ENCODE assay signal across 27 cellular contexts in the genomic region with DNA sequence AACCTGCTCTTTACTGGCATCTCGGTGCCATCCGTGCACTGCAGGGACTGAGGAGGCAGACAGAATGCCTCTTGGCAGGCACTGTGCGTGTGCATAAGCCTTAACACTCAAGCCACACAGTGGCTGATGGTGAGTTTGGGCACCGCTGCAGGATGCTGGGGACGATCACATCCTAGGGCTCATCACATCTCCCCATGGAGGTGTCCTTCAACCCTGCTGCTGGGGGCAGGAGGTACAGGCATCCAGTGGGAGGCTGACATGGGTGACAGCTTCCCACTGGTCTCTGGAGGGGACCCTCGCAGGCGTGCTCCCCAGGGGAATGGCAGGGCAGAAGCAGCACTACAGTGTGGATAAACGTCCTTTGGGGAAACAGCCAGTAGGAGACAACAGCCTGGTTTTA.
"Had no signal": no experiment of that assay in that cellular context is flagged by ENCODE, and none has a peak within 500 bp of the region (broad histone marks: within the 10 kb centered on the region; RNA-seq: fewer than 3 reads in every experiment).

No MANE protein-coding gene starts in this region.

- DNase-seq: activated CD4-positive, alpha-beta memory T cell treated with anti-CD3 and anti-CD28 coated beads, Interleukin-2, amount 10 ng/mL, durations not matched to agents 7 days and 5 days; activated CD4-positive, alpha-beta T cell treated with anti-CD3 and anti-CD28 coated beads for 1 hour; activated CD4-positive, alpha-beta T cell treated with anti-CD3 and anti-CD28 coated beads for 48 hours; activated CD4-positive, CD25-positive, alpha-beta regulatory T cell; activated gamma-delta T cell; activated naive CD4-positive, alpha-beta T cell treated with anti-CD3 and anti-CD28 coated beads for 36 hours; activated T-cell treated with anti-CD3 and anti-CD28 coated beads, Interleukin-2, amount 50 U/mL, for 24 hours; amygdala; body of pancreas; cerebellar nuclear complex; MM.1S; MV-4-11; NCI-H1092; NCI-H1436 treated with DMSO at 0.1 percent for 48 hours; NCI-H1694 treated with DMSO at 0.1 percent for 48 hours; NCI-H2029; NCI-H345; NCI-H524 treated with DMSO at 0.1 percent for 48 hours; SHP77; SJCRH30; T1000; WERI-Rb-1 had no signal

- ATAC-seq: body of pancreas, Panc1 had no signal

- H3K9ac ChIP-seq: KMS-11 had no signal

- H3K4me3 ChIP-seq: ascending aorta, body of pancreas, breast epithelium, SJCRH30, SK-N-MC had no signal

- H3K36me3 ChIP-seq: breast epithelium, SJCRH30, WERI-Rb-1 had no signal

- H3K27me3 ChIP-seq: ascending aorta, body of pancreas, breast epithelium, SJCRH30 had no signal

- H3K27ac ChIP-seq: ascending aorta, body of pancreas, breast epithelium, KMS-11, SJCRH30, SK-N-MC, WERI-Rb-1 had no signal

- H3K4me1 ChIP-seq: ascending aorta, body of pancreas, breast epithelium, SJCRH30 had no signal

- H3K4me2 ChIP-seq: KMS-11 had no signal
